ENCODE assay signal across 7 cellular contexts in genomic region chrX:8018916-8019315, GRCh38.
"Had no signal": no experiment of that assay in that cellular context is flagged by ENCODE, and none has a peak within 500 bp of the region (broad histone marks: within the 10 kb centered on the region; RNA-seq: fewer than 3 reads in every experiment).

No MANE protein-coding gene starts in this region.

- DNase-seq: IMR-90, KBM-7, KG1 had no signal

- ATAC-seq: HepG2, K562 had no signal

- H3K4me1 Mint-ChIP-seq: IgD-negative memory B cell had no signal

- H3K27ac ChIP-seq: HL-60 had no signal

- H3K4me3 ChIP-seq: K562 had no signal

- H3K27ac Mint-ChIP-seq: IgD-negative memory B cell had no signal

- H3K27me3 Mint-ChIP-seq: IgD-negative memory B cell had no signal

- H3K36me3 Mint-ChIP-seq: IgD-negative memory B cell had no signal

- H3K4me3 Mint-ChIP-seq: IgD-negative memory B cell had no signal
